10 cellular contexts compared by ENCODE assay signal in the genomic region with DNA sequence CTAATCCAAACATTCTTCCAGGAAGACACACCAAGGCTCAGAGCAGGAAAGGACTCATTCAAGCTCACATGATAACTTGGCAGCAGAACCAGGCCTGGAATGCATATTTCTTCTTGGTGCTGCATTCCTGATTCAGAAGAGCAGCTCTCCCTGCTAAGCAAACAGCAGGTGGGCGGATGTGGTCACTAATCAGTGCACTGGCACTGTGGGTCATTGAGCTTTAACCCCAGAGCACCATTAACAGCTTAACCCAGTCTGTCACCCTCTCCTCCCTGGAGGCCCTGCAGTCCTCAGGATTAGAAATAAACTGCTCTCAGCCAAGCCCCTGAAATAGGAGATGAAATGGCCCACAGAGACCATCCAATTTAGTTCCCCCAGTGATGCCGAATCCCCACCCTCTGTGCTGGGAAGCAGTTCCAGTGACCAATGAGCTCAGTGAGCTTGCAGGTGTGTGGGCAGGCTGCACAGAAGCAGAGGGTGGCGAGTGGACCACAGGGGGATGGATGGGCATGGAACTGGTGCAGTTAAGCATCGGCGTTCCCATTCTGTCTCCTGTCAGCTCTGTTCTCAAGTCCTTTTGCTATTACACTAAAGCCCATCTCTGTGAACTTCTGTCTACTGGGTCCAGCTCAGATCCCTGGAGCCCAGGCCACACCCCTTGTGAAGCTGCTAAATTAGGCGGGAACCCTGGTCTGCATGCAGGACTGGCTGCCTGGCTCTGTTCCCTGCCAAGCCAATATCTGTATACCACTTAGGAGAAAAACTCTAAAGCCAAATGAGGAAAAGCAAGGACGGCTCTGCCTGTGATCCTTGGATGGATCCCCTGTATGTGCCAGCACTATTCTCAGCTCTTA. TPM values are rescaled to one million over a fixed set of nuclear protein-coding genes. Genes with fewer than 3 reads are reported as not detected.
DNase-seq lines count a peak whose midpoint lies in the region; ATAC-seq, FAIRE-seq and TF ChIP-seq lines count a peak whose summit lies in the region.
"Had no signal": no experiment of that assay in that cellular context is flagged by ENCODE, and none has a peak within 500 bp of the region (broad histone marks: within the 10 kb centered on the region; RNA-seq: fewer than 3 reads in every experiment).

No MANE protein-coding gene starts in this region.

- H3K4me1 ChIP-seq in K562 (replicated peaks in 1 of 2; ENCODE audit: control insufficient read depth in 2 of 2, insufficient read depth in 2 of 2, low read length in 2 of 2) (peaks cover 0 to 3% of the 10 kb centered on the region in 2 experiments; a peak in 3 of 5 replicates), A673 (ENCODE audit: insufficient read depth, low read length, poor library complexity, severe bottlenecking) (no peaks in the 10 kb centered on the region)

- no peak for TF ChIP-seq RAD21 in K562 (CRISPR knock-in tag; conservative IDR thresholded peaks at IDR 0.05 in 1 of 2, IDR thresholded peaks at IDR 0.05 in 1 of 2)

- no peaks in the 10 kb centered on the region for H3K27me3 ChIP-seq in K562 (ENCODE audit: control insufficient read depth in 2 of 2, insufficient read depth in 2 of 2, low read length in 2 of 2)
- H3K27me3 ChIP-seq in kidney epithelial cell (ENCODE audit: control insufficient read depth, insufficient read depth, low read length), result no peaks in the 10 kb centered on the region
- H3K27me3 ChIP-seq in A673 (replicated peaks; ENCODE audit: insufficient read depth, low read depth, low read length, poor library complexity), result no peaks in the 10 kb centered on the region
- H3K27me3 ChIP-seq: BLaER1 treated with 17β-estradiol and CSF1 and Interleukin-3, amounts not matched to agents 10 nM and 100 nM had no signal

- POLR2A ChIA-PET in K562 (lab: Yijun Ruan, JAX) (interaction anchor here (1.2 kb wide), 1 partner anchor 13 kb away, joined by 4 read pairs; no protein-coding TSS in a partner anchor), A673 (lab: Charles Lee; ENCODE audit: low non-redundant PET) (no interaction called here)

- no peak overlapping the region for H2AFZ ChIP-seq in K562 (ENCODE audit: low read depth, low read length)

- no peaks in the 10 kb centered on the region; the same call in 1 of the 2 replicates for H4K20me1 ChIP-seq in K562 (replicated peaks; ENCODE audit: control insufficient read depth, insufficient read depth, low read length)
- H4K20me1 ChIP-seq: BLaER1 treated with 17β-estradiol and CSF1 and Interleukin-3, amounts not matched to agents 10 nM and 100 nM had no signal

- BruUV-seq in K562 (replicated peaks; lab: Mats Ljungman, UMichigan) (no TSS peak), A673 (replicated peaks; lab: Mats Ljungman, UMichigan) (no TSS peak)

- H3K27ac ChIP-seq in K562 (ENCODE audit: extremely low read depth, low read depth, low read length) (no peak overlapping the region), A673 (ENCODE audit: low read depth, low read length, poor library complexity, severe bottlenecking) (no peak overlapping the region)

- H3K4me3 ChIP-seq in K562, result no peak overlapping the region
- H3K4me3 ChIP-seq in kidney epithelial cell (ENCODE audit: low read depth, low read length), result no peak overlapping the region
- H3K4me3 ChIP-seq in A673 (ENCODE audit: low read depth, low read length, poor library complexity, severe bottlenecking), result no peak overlapping the region
- H3K4me3 ChIP-seq: BLaER1 treated with 17β-estradiol and CSF1 and Interleukin-3, amounts not matched to agents 10 nM and 100 nM had no signal

- H3K79me2 ChIP-seq in K562 (ENCODE audit: control insufficient read depth, insufficient read depth, low read length), result no peaks in the 10 kb centered on the region

- ATAC-seq in K562, result no peak
- ATAC-seq in HG02885 (IDR thresholded peaks at IDR 0.05; ENCODE audit: poor library complexity, unreplicated experiment), result no peak

- CTCF ChIA-PET in K562 (lab: Yijun Ruan, JAX; ENCODE audit: low intra/inter-chr PET ratio), result no interaction called here
- CTCF ChIA-PET in A673 (lab: Charles Lee), result interaction anchor here (0.5 kb wide), 1 partner anchor 32 kb away, joined by 3 read pairs; no protein-coding TSS in a partner anchor

- no peaks in the 10 kb centered on the region for H3K9me3 ChIP-seq in K562 (replicated peaks; ENCODE audit: control insufficient read depth, insufficient read depth, low read depth, low read length)
- H3K9me3 ChIP-seq in A673 (ENCODE audit: low read depth, low read length, poor library complexity, severe bottlenecking), result no peaks in the 10 kb centered on the region
- H3K9me3 ChIP-seq: BLaER1 treated with 17β-estradiol and CSF1 and Interleukin-3, amounts not matched to agents 10 nM and 100 nM had no signal

- no peak for TF ChIP-seq EP300 in K562 (IDR thresholded peaks at IDR 0.05; ENCODE audit: low read length)

- no peak for TF ChIP-seq CTCF in K562 (IDR thresholded peaks at IDR 0.05 in 2 of 3, conservative IDR thresholded peaks at IDR 0.05 in 1 of 3; ENCODE audit: insufficient read depth in 2 of 3, low read depth in 1 of 3, low read length in 3 of 3)
- no peak for TF ChIP-seq CTCF in kidney epithelial cell (IDR thresholded peaks at IDR 0.05; ENCODE audit: insufficient read depth, low read length, poor library complexity, severe bottlenecking)
- TF ChIP-seq CTCF in A673 (conservative IDR thresholded peaks at IDR 0.05; ENCODE audit: low read depth, low read length), result no peak

- DNase-seq in ACHN (peak; percentile 98), HK-2 (ENCODE audit: unreplicated experiment) (peak; percentile 83), K562 (ENCODE audit: extremely low read depth in 1 of 4, low spot score in 3 of 4) (no peak), kidney epithelial cell (ENCODE audit: low read depth) (peak; percentile 97), NCI-H2227 (lab: John Stamatoyannopoulos, UW; ENCODE audit: unreplicated experiment) (no peak), A673 (ENCODE audit: low spot score) (no peak)
- no peak for DNase-seq in activated effector memory CD4-positive, alpha-beta T cell treated with anti-CD3 and anti-CD28 coated beads, Interleukin-2, amount 50 U/mL, for 16 hours
- DNase-seq: hippocampal formation had no signal

- no peak overlapping the region for H3K9ac ChIP-seq in K562 (ENCODE audit: insufficient read depth in 1 of 2, low read depth in 2 of 2, low read length in 2 of 2)
- H3K9ac ChIP-seq: BLaER1 treated with 17β-estradiol and CSF1 and Interleukin-3, amounts not matched to agents 10 nM and 100 nM had no signal

- no peaks in the 10 kb centered on the region for H3K36me3 ChIP-seq in K562 (ENCODE audit: control insufficient read depth, insufficient read depth, low read length)
- H3K36me3 ChIP-seq in kidney epithelial cell (ENCODE audit: control insufficient read depth, insufficient read depth, low read length), result no peaks in the 10 kb centered on the region
- H3K36me3 ChIP-seq in A673 (ENCODE audit: insufficient read depth, low read length, poor library complexity, severe bottlenecking), result no peaks in the 10 kb centered on the region
- H3K36me3 ChIP-seq: BLaER1 treated with 17β-estradiol and CSF1 and Interleukin-3, amounts not matched to agents 10 nM and 100 nM had no signal

- H3K9me1 ChIP-seq in K562 (ENCODE audit: control insufficient read depth, insufficient read depth, low read length), result no peaks in the 10 kb centered on the region

- no peak for FAIRE-seq in K562 (lab: Jason Lieb, UNC)

- no peak for TF ChIP-seq POLR2A in K562 (conservative IDR thresholded peaks at IDR 0.05)

- in situ Hi-C loops in ACHN (cut with HindIII; ENCODE audit: low pct_ligation_motif_present, low pct_unique_long_range_greater_than_20kb, low sequenced_read_pairs), result no loop called here
- in situ Hi-C loops in K562 (cut with MboI), result no loop called here

- 18% methylated on average over 7 of the region's 7 CpGs for WGBS in K562 (ENCODE audit: insufficient coverage, low coverage, missing lambda C conversion rate)

- intact Hi-C loops in K562 (cut with micrococcal nuclease) (loop anchor here (5.0 kb wide), 1 partner anchor 809 kb away; no protein-coding TSS in a partner anchor), A673 (cut with micrococcal nuclease; ENCODE audit: unreplicated experiment) (no loop called here)

- no peak overlapping the region for H3K4me2 ChIP-seq in K562 (ENCODE audit: insufficient read depth, low read length)

TF ChIP-seq in K562, 482 proteins besides CTCF, POLR2A, EP300 and RAD21 (continues in another document):
- TF ChIP-seq KDM1A (IDR thresholded peaks at IDR 0.05) (peak; percentile 67; a peak in 3 of 4 replicates), SIN3B (IDR thresholded peaks at IDR 0.05; ENCODE audit: low read depth) (no peak), ZNF124 (CRISPR knock-in tag; IDR thresholded peaks at IDR 0.05) (no peak), ZNF436 (CRISPR knock-in tag; IDR thresholded peaks at IDR 0.05) (no peak)
- TF ChIP-seq, protein P1, sequence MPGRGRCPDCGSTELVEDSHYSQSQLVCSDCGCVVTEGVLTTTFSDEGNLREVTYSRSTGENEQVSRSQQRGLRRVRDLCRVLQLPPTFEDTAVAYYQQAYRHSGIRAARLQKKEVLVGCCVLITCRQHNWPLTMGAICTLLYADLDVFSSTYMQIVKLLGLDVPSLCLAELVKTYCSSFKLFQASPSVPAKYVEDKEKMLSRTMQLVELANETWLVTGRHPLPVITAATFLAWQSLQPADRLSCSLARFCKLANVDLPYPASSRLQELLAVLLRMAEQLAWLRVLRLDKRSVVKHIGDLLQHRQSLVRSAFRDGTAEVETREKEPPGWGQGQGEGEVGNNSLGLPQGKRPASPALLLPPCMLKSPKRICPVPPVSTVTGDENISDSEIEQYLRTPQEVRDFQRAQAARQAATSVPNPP (IDR thresholded peaks at IDR 0.05; ENCODE audit: borderline replicate concordance, insufficient read depth, insufficient read length), result no peak

RNA-seq across cellular contexts. Expression of a gene that starts 16.6 kb away (rescaled TPM):
- total RNA-seq in K562 (2011; cell fraction: chromatin; rRNA removed; ENCODE audit: low replicate concordance), result 2.3 and 4.4 TPM in 2 replicates
- 2.2 and 3.2 TPM in 2 replicates for total RNA-seq in K562 (2011; cell fraction: nucleolus; rRNA removed)
- 5.2 and 10.3 TPM in 2 replicates for total RNA-seq in K562 (2011; cell fraction: nucleoplasm; rRNA removed)
- total RNA-seq in K562 (2014; rRNA removed), result 3.3 and 3.7 TPM in 2 replicates
- 5.7 and 5.8 TPM in 2 replicates for total RNA-seq in K562 (2014; rRNA removed; fragmentation: Illumina TruSeq; extraction: Trizol)
- total RNA-seq in K562 (2015; rRNA removed; fragmentation: Illumina TruSeq; extraction: Trizol), result 4.3 TPM in 2 replicates
- total RNA-seq in K562 (2021), result 5.2 TPM in 2 replicates
- polyA plus RNA-seq in K562 (2011; rRNA removed), result 2.5 and 3.8 TPM in 2 replicates
- polyA plus RNA-seq in K562 (2011; cell fraction: cytosol; rRNA removed), result 1.4 and 1.9 TPM in 2 replicates
- polyA plus RNA-seq in K562 (2011; cell fraction: nucleus; rRNA removed), result 0.86 and 0.88 TPM in 2 replicates
- polyA plus RNA-seq in K562 (2012), result 4.4 and 5.3 TPM in 2 replicates
- polyA plus RNA-seq in K562 (2014; fragmentation: Illumina TruSeq; extraction: Trizol), result 5.6 and 6.2 TPM in 2 replicates
- polyA plus RNA-seq in K562 (2014; fragmentation: Nextera tagmentation; extraction: Ambion mirVana), result 1 to 10 TPM; 2.1 to 2.3 TPM
- polyA plus RNA-seq in K562 (2014; rRNA removed), result 3.5 TPM in 2 replicates
- polyA minus RNA-seq in K562 (2011; rRNA and poly(A)+ RNA removed), result 4.6 and 5.8 TPM in 2 replicates
- 3.9 and 4.0 TPM in 2 replicates for polyA minus RNA-seq in K562 (2011; cell fraction: cytosol; rRNA and poly(A)+ RNA removed)
- 0.81 and 1.1 TPM in 2 replicates for polyA minus RNA-seq in K562 (2011; cell fraction: nucleus; rRNA and poly(A)+ RNA removed)
- 10.0 and 11.1 TPM in 2 replicates for total RNA-seq in kidney epithelial cell
- total RNA-seq in A673 (2021), result 11.5 and 12.2 TPM in 2 replicates

Comparison
In these comparisons a context has a peak if more than half of its experiments do, and no peak if none do; other contexts are left out.
1. DNase-seq: peak in ACHN (single experiment), HK-2 (single experiment) and kidney epithelial cell (single experiment); none in K562 (0 of 4), NCI-H2227 (single experiment), A673 (single experiment) and activated effector memory CD4-positive, alpha-beta T cell treated with anti-CD3 and anti-CD28 coated beads, Interleukin-2, amount 50 U/mL, for 16 hours (single experiment).